In genomic region chr19:49492573-49493411, GRCh38 we compare ENCODE assay signal across 8 cellular contexts. TPM values are rescaled to one million over a fixed set of nuclear protein-coding genes. Genes with fewer than 3 reads are reported as not detected.
DNase-seq lines count a peak whose midpoint lies in the region; ATAC-seq and TF ChIP-seq lines count a peak whose summit lies in the region.

No MANE protein-coding gene starts in this region.

- H3K36me3 Mint-ChIP-seq in CD4-positive, CD25-positive, alpha-beta regulatory T cell, result peaks cover 36% of the 10 kb centered on the region

- H3K27me3 Mint-ChIP-seq in CD4-positive, CD25-positive, alpha-beta regulatory T cell, result peaks cover 5% of the 10 kb centered on the region

- no peaks in the 10 kb centered on the region for H3K27me3 ChIP-seq in CD4-positive, CD25-positive, alpha-beta regulatory T cell (ENCODE audit: control insufficient read depth, insufficient read depth, low read length)
- H3K27me3 ChIP-seq in HAP-1 (ENCODE audit: low read depth) (no peaks in the 10 kb centered on the region), SK-N-SH (ENCODE audit: insufficient read depth) (no peaks in the 10 kb centered on the region), esophagus (ENCODE audit: control insufficient read depth in 1 of 2, insufficient read depth in 2 of 2, low read length in 2 of 2) (no peaks in the 10 kb centered on the region)

- no peak for DNase-seq in CD4-positive, CD25-positive, alpha-beta regulatory T cell
- DNase-seq in HAP-1 (ENCODE audit: low spot score in 2 of 2) (peak; percentile 60 to 62), SK-N-SH (no peak), NCI-H1092 treated with DMSO at 0.1 percent for 48 hours (lab: John Stamatoyannopoulos, UW) (no peak)
- no peak for DNase-seq in NK-92 treated with Interleukin-12 subunit alpha and Interleukin-12 subunit beta, amount 100 ng/mL, for 24 hours (lab: John Stamatoyannopoulos, UW)

- peaks cover 42% of the 10 kb centered on the region for H3K36me3 ChIP-seq in CD4-positive, CD25-positive, alpha-beta regulatory T cell (ENCODE audit: control insufficient read depth, insufficient read depth, low read length)
- H3K36me3 ChIP-seq in HAP-1 (replicated peaks) (peaks cover 62% of the 10 kb centered on the region), SK-N-SH (replicated peaks in 1 of 2; ENCODE audit: control insufficient read depth in 1 of 2, insufficient read depth in 2 of 2, low read length in 1 of 2) (peaks cover 42 to 56% of the 10 kb centered on the region in 2 experiments), esophagus (ENCODE audit: control insufficient read depth in 2 of 2, insufficient read depth in 2 of 2, low read length in 1 of 2) (peaks cover 28 to 39% of the 10 kb centered on the region in 2 donors)

- H3K9me2 ChIP-seq in SK-N-SH, result no peaks in the 10 kb centered on the region

- 82% methylated on average over 12 of the region's 12 CpGs for WGBS in SK-N-SH (ENCODE audit: low lambda C conversion rate)
- 61 to 64% methylated on average over 12 of the region's 12 CpGs for WGBS in esophagus, 2 donors

- no peak overlapping the region for H2AFZ ChIP-seq in SK-N-SH (ENCODE audit: low read depth)

- POLR2A ChIA-PET in SK-N-SH (lab: Yijun Ruan, JAX), result interaction anchor here (0.9 to 1.5 kb wide), 2 partner anchors 14 to 41 kb away, joined by 3 to 4 read pairs; partner anchors contain the start of gene PIH1D1

- peaks cover 49% of the 10 kb centered on the region for H3K4me1 ChIP-seq in CD4-positive, CD25-positive, alpha-beta regulatory T cell (ENCODE audit: control insufficient read depth, insufficient read depth, low read length, poor library complexity, severe bottlenecking)
- H3K4me1 ChIP-seq in HAP-1, result peaks cover 12% of the 10 kb centered on the region
- peaks cover 6 to 26% of the 10 kb centered on the region in 2 experiments for H3K4me1 ChIP-seq in SK-N-SH (ENCODE audit: control insufficient read depth in 1 of 2, insufficient read depth in 2 of 2, low read depth in 1 of 2, low read length in 1 of 2)
- H3K4me1 ChIP-seq in esophagus (ENCODE audit: control insufficient read depth in 2 of 2, insufficient read depth in 2 of 2, low read length in 1 of 2), result peaks cover 7 to 14% of the 10 kb centered on the region in 2 donors

- TF ChIP-seq EP300 in SK-N-SH (IDR thresholded peaks at IDR 0.05; ENCODE audit: borderline replicate concordance in 1 of 2, low read depth in 1 of 2, low read length in 1 of 2), result no peak

- peaks cover 38% of the 10 kb centered on the region for H4K20me1 ChIP-seq in SK-N-SH (ENCODE audit: insufficient read depth)

- peaks cover 6 to 79% (median 40%) of the 10 kb centered on the region in 4 donors for H3K4me1 Mint-ChIP-seq in CD4-positive, CD25-positive, alpha-beta regulatory T cell

- H3K9ac ChIP-seq in SK-N-SH, result no peak overlapping the region

- no peak for TF ChIP-seq RAD21 in SK-N-SH (IDR thresholded peaks at IDR 0.05; ENCODE audit: low read length)

- peaks cover 50% of the 10 kb centered on the region for H3K79me2 ChIP-seq in SK-N-SH (ENCODE audit: insufficient read depth)

- in situ Hi-C loops in HAP-1 (cut with MboI; ENCODE audit: low sequenced_read_pairs), result loop anchor here (25.0 kb wide), 1 partner anchor 370 kb away; the partner anchor contains the start of genes PNKP and PTOV1

- peak overlapping the region; percentile 71 to 92 (median 80) for H3K27ac Mint-ChIP-seq in CD4-positive, CD25-positive, alpha-beta regulatory T cell

- H3K4me3 Mint-ChIP-seq in CD4-positive, CD25-positive, alpha-beta regulatory T cell, result peak overlapping the region; percentile 21 to 72 (median 63)

- no peak overlapping the region for H3K27ac ChIP-seq in CD4-positive, CD25-positive, alpha-beta regulatory T cell (ENCODE audit: insufficient read depth, low read length, poor library complexity, severe bottlenecking)
- H3K27ac ChIP-seq in SK-N-SH (ENCODE audit: low read depth in 2 of 2, low read length in 1 of 2) (peak overlapping the region; percentile 12 to 30; a peak in 3 of 4 replicates), esophagus (ENCODE audit: low read depth in 2 of 2, low read length in 1 of 2) (peak overlapping the region; percentile 8 to 44)

- TF ChIP-seq CTCF in SK-N-SH (IDR thresholded peaks at IDR 0.05), result no peak

- peaks cover 0 to 2% (median 0%) of the 10 kb centered on the region in 7 donors for H3K9me3 Mint-ChIP-seq in CD4-positive, CD25-positive, alpha-beta regulatory T cell

- no peak for ATAC-seq in CD4-positive, CD25-positive, alpha-beta regulatory T cell (ENCODE audit: low read depth in 2 of 2)
- no peak for ATAC-seq in GM18520 (IDR thresholded peaks at IDR 0.05; ENCODE audit: unreplicated experiment)
- no peak for ATAC-seq in HG02870 (IDR thresholded peaks at IDR 0.05; ENCODE audit: unreplicated experiment)

- H3K4me2 ChIP-seq in SK-N-SH, result no peak overlapping the region

- H3F3A ChIP-seq in SK-N-SH (replicated peaks; ENCODE audit: insufficient read depth), result peaks cover 87% of the 10 kb centered on the region

- CTCF ChIA-PET in SK-N-SH (lab: Yijun Ruan, JAX), result interaction anchor here (0.9 to 1.5 kb wide), 4 partner anchors 10 to 181 kb away, joined by 3 to 5 read pairs (median 3); partner anchors contain the start of genes FLT3LG and PIH1D1

- no peaks in the 10 kb centered on the region for H3K9me3 ChIP-seq in CD4-positive, CD25-positive, alpha-beta regulatory T cell (ENCODE audit: control insufficient read depth in 2 of 2, low read length in 2 of 2)
- H3K9me3 ChIP-seq in HAP-1, result no peaks in the 10 kb centered on the region; the same call in 1 of the 2 replicates
- no peaks in the 10 kb centered on the region for H3K9me3 ChIP-seq in SK-N-SH
- no peaks in the 10 kb centered on the region for H3K9me3 ChIP-seq in esophagus (ENCODE audit: control insufficient read depth in 2 of 2, insufficient read depth in 1 of 2, low read depth in 1 of 2, low read length in 1 of 2)

- no peak overlapping the region for H3K4me3 ChIP-seq in CD4-positive, CD25-positive, alpha-beta regulatory T cell (ENCODE audit: low read depth, low read length)
- H3K4me3 ChIP-seq in HAP-1 (no peak overlapping the region), SK-N-SH (ENCODE audit: low read depth in 2 of 2, low read length in 1 of 2) (no peak overlapping the region), esophagus (ENCODE audit: low read depth in 1 of 2, low read length in 2 of 2) (no peak overlapping the region)

TF ChIP-seq in SK-N-SH, 30 proteins besides CTCF, POLR2A, EP300 and RAD21:
- TF ChIP-seq MAX (IDR thresholded peaks at IDR 0.05; ENCODE audit: low read depth) (no peak), JUND (IDR thresholded peaks at IDR 0.05) (peak; percentile 22; the same call in 1 of the 2 replicates), FOXM1 (IDR thresholded peaks at IDR 0.05; ENCODE audit: low read depth) (no peak), POLR2AphosphoS5 (IDR thresholded peaks at IDR 0.05; ENCODE audit: low read depth, low read length) (peak; percentile 45), SIN3A (IDR thresholded peaks at IDR 0.05; ENCODE audit: borderline replicate concordance, low read depth, low read length) (peak; percentile 86), EZH2phosphoT487 (IDR thresholded peaks at IDR 0.05; ENCODE audit: borderline replicate concordance, low read depth) (no peak), NFIC (IDR thresholded peaks at IDR 0.05; ENCODE audit: borderline replicate concordance) (no peak), TEAD4 (IDR thresholded peaks at IDR 0.05; ENCODE audit: borderline replicate concordance, insufficient read depth) (0 out of 2 replicates have a peak, but pooled peaks have one; percentile 5)
- TF ChIP-seq, protein P1, sequence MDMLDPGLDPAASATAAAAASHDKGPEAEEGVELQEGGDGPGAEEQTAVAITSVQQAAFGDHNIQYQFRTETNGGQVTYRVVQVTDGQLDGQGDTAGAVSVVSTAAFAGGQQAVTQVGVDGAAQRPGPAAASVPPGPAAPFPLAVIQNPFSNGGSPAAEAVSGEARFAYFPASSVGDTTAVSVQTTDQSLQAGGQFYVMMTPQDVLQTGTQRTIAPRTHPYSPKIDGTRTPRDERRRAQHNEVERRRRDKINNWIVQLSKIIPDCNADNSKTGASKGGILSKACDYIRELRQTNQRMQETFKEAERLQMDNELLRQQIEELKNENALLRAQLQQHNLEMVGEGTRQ (IDR thresholded peaks at IDR 0.05; ENCODE audit: borderline replicate concordance, low read depth, low read length), result no peak
TF ChIP-seq in SK-N-SH: peak in this region for 4.

RNA-seq across cellular contexts. Expression of gene RPS11, which starts 3.4 kb away (rescaled TPM):
- 2,000 TPM for total RNA-seq in CD4-positive, CD25-positive, alpha-beta regulatory T cell
- polyA plus RNA-seq in CD4-positive, CD25-positive, alpha-beta regulatory T cell, result 1,000 to 10,000 TPM; 1,810 to 2,513 (median 2,330) TPM
- polyA plus RNA-seq in SK-N-SH (2012; rRNA removed) (6,915 and 7,579 TPM in 2 replicates), esophagus (1,000 to 10,000 TPM; 3,079 to 3,912 TPM)
- 7,077 and 7,731 TPM in 2 replicates for polyA plus RNA-seq in SK-N-SH (2012; cell fraction: cytosol; rRNA removed)
- polyA plus RNA-seq in SK-N-SH (2012; cell fraction: nucleus; rRNA removed), result 2,096 and 3,427 TPM in 2 replicates

RNA-seq across cellular contexts. Expression of gene RPL13A, which starts 5.4 kb away (rescaled TPM):
- total RNA-seq in CD4-positive, CD25-positive, alpha-beta regulatory T cell, result 3,622 TPM
- polyA plus RNA-seq in CD4-positive, CD25-positive, alpha-beta regulatory T cell, result 1,000 to 10,000 TPM; 1,768 to 2,996 (median 2,546) TPM
- polyA plus RNA-seq in SK-N-SH (2012; rRNA removed), result 2,604 and 2,748 TPM in 2 replicates
- 2,326 and 2,436 TPM in 2 replicates for polyA plus RNA-seq in SK-N-SH (2012; cell fraction: cytosol; rRNA removed)
- 1,109 and 1,392 TPM in 2 replicates for polyA plus RNA-seq in SK-N-SH (2012; cell fraction: nucleus; rRNA removed)
- polyA plus RNA-seq in esophagus, result 1,000 to 10,000 TPM; 1,631 to 2,695 TPM

RNA-seq across cellular contexts. Expression of gene FLT3LG, which starts 18.8 kb away (rescaled TPM):
- total RNA-seq in CD4-positive, CD25-positive, alpha-beta regulatory T cell, result 250 TPM
- 100 to 1,000 TPM; 103 to 154 (median 112) TPM for polyA plus RNA-seq in CD4-positive, CD25-positive, alpha-beta regulatory T cell
- 4.0 and 6.4 TPM in 2 replicates for polyA plus RNA-seq in SK-N-SH (2012; rRNA removed)
- 2.0 and 3.1 TPM in 2 replicates for polyA plus RNA-seq in SK-N-SH (2012; cell fraction: cytosol; rRNA removed)
- 6.6 and 7.5 TPM in 2 replicates for polyA plus RNA-seq in SK-N-SH (2012; cell fraction: nucleus; rRNA removed)
- 1 to 10 TPM; 7.2 to 9.5 TPM for polyA plus RNA-seq in esophagus

RNA-seq across cellular contexts. Expression of gene FCGRT, which starts 19.7 kb away (rescaled TPM):
- total RNA-seq in CD4-positive, CD25-positive, alpha-beta regulatory T cell, result 23.3 TPM
- polyA plus RNA-seq in CD4-positive, CD25-positive, alpha-beta regulatory T cell, result 10 to 100 TPM; 43.0 to 63.0 (median 49.8) TPM
- polyA plus RNA-seq in SK-N-SH (2012; rRNA removed) (75.3 and 91.4 TPM in 2 replicates), esophagus (10 to 100 TPM; 27.7 to 36.9 TPM)
- polyA plus RNA-seq in SK-N-SH (2012; cell fraction: cytosol; rRNA removed), result 41.3 and 62.1 TPM in 2 replicates
- polyA plus RNA-seq in SK-N-SH (2012; cell fraction: nucleus; rRNA removed), result 108 and 132 TPM in 2 replicates

RNA-seq across cellular contexts. Expression of gene RCN3, which starts 35.0 kb away (rescaled TPM):
- total RNA-seq in CD4-positive, CD25-positive, alpha-beta regulatory T cell, result 3.6 TPM
- polyA plus RNA-seq in CD4-positive, CD25-positive, alpha-beta regulatory T cell, result 1 to 10 TPM; 1.5 to 5.5 (median 2.5) TPM
- polyA plus RNA-seq in SK-N-SH (2012; rRNA removed), result 1.4 and 1.8 TPM in 2 replicates
- polyA plus RNA-seq in SK-N-SH (2012; cell fraction: cytosol; rRNA removed), result 0.48 and 0.67 TPM in 2 replicates
- 11.6 and 13.9 TPM in 2 replicates for polyA plus RNA-seq in SK-N-SH (2012; cell fraction: nucleus; rRNA removed)
- 1 to 10 TPM; 4.2 to 7.8 TPM for polyA plus RNA-seq in esophagus

Comparison
In these comparisons a context has a peak if more than half of its experiments do, and no peak if none do; other contexts are left out.
1. DNase-seq: peak in HAP-1 (2 of 2); none in CD4-positive, CD25-positive, alpha-beta regulatory T cell (0 of 3), SK-N-SH (single experiment), NK-92 treated with Interleukin-12 subunit alpha and Interleukin-12 subunit beta, amount 100 ng/mL, for 24 hours (single experiment) and NCI-H1092 treated with DMSO at 0.1 percent for 48 hours (single experiment).
2. RNA of gene FLT3LG, which starts 18.8 kb away (polyA plus RNA-seq): 103 to 154 TPM in CD4-positive, CD25-positive, alpha-beta regulatory T cell; 7.2 to 9.5 TPM in esophagus and 2.0 to 7.5 TPM in SK-N-SH; every median in the first group is over 4 times any median in the second.